In genomic region chr6:35363293-35363750, GRCh38 we compare ENCODE assay signal across 10 cellular contexts.
A peak's percentile ranks its signal among the peaks of the same experiment; 100 is the strongest.
DNase-seq lines count a peak whose midpoint lies in the region; ATAC-seq, FAIRE-seq and TF ChIP-seq lines count a peak whose summit lies in the region.
"Had no signal": no experiment of that assay in that cellular context is flagged by ENCODE, and none has a peak within 500 bp of the region (broad histone marks: within the 10 kb centered on the region; RNA-seq: fewer than 3 reads in every experiment).

No MANE protein-coding gene starts in this region.

- ATAC-seq in HG03280 (IDR thresholded peaks at IDR 0.05; ENCODE audit: unreplicated experiment) (no peak), GM19351 (IDR thresholded peaks at IDR 0.05; ENCODE audit: unreplicated experiment) (no peak)

- H3K4me3 ChIP-seq in AG10803 (ENCODE audit: low read length), result no peak overlapping the region

- peak; percentile 69 for FAIRE-seq in HTR-8/SVneo (lab: Jason Lieb, UNC)

- TF ChIP-seq CTCF in AG10803 (conservative IDR thresholded peaks at IDR 0.05; ENCODE audit: low read length), result no peak

- DNase-seq in AG10803 (ENCODE audit: low read depth) (peak; percentile 65), HTR-8/SVneo (ENCODE audit: insufficient read length, low spot score) (no peak), amniotic epithelial cell (ENCODE audit: low read depth) (peak; percentile 75), islet precursor cell (peak; percentile 95), DMS79 treated with DMSO at 0.1 percent for 48 hours (lab: John Stamatoyannopoulos, UW) (no peak), NCI-H2196 treated with DMSO at 0.1 percent for 48 hours (lab: John Stamatoyannopoulos, UW; ENCODE audit: unreplicated experiment) (no peak)
- DNase-seq: activated CD4-positive, alpha-beta memory T cell treated with anti-CD3 and anti-CD28 coated beads for 36 hours; effector CD4-positive, alpha-beta T cell had no signal

Comparison
In these comparisons a context has a peak if more than half of its experiments do, and no peak if none do; other contexts are left out.
1. DNase-seq: peak in AG10803 (single experiment), amniotic epithelial cell (single experiment) and islet precursor cell (single experiment); none in HTR-8/SVneo (single experiment), DMS79 treated with DMSO at 0.1 percent for 48 hours (single experiment) and NCI-H2196 treated with DMSO at 0.1 percent for 48 hours (single experiment).